In the genomic region with DNA sequence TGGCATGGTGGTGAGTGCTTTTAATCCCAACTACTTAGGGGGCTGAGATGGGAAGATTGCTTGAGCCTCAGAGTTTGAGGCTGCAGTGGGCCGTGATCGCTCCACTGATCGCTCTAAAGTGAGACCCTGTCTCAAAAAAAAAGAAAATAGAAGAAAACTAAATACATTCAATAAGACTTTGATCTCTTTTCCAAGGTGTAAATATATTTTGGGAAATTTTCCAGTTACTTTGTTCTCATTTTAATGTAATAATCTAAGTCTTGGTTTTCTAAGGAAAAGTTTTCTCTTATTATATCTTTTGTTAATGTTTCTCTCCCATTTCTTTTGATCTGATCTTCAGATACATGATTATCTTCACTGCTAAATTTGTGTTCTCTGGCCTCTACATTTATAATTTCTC, we compare ENCODE assay signal across 1 cellular context.
TF ChIP-seq lines count a peak whose summit lies in the region.

No MANE protein-coding gene starts in this region.

TF ChIP-seq in GM23338, 12 proteins besides CTCF, POLR2A, EP300 and RAD21:
- TF ChIP-seq ETS1 (IDR thresholded peaks at IDR 0.05) = no peak
- TF ChIP-seq EZH2 (IDR thresholded peaks at IDR 0.05; ENCODE audit: low read depth, unreplicated experiment) = no peak
- TF ChIP-seq EZH2phosphoT487 (IDR thresholded peaks at IDR 0.05; ENCODE audit: unreplicated experiment) = no peak
